Comparison of ENCODE assay signal across 8 cellular contexts in the genomic region with DNA sequence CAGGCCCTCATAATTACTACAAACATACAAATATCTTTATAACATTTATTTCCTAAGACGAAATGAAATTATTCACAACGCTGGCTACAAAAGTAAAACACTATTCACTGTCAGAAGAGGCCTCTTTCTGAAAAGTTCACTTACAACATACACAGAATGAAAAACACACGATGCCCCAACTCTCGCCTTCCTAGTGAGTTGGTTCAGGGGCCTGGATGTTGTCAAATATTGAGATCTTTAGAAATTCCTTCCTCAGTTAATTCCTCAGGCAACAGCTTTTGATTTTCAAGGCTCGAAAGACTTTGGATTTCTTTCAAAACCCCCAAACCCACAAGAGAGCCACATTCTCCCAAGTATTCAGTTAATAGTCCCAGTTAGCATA. TPM values are rescaled to one million over a fixed set of nuclear protein-coding genes. Genes with fewer than 3 reads are reported as not detected.
A peak's percentile ranks its signal among the peaks of the same experiment; 100 is the strongest.
DNase-seq lines count a peak whose midpoint lies in the region; ATAC-seq and TF ChIP-seq lines count a peak whose summit lies in the region.

No MANE protein-coding gene starts in this region.

- intact Hi-C loops in left cardiac atrium (cut with DNase I), result loop anchor here in 1 of 2 donors (5.0 kb wide), 1 partner anchor 51 kb away; no protein-coding TSS in a partner anchor
- intact Hi-C loops in breast epithelium (cut with DNase I; ENCODE audit: low total_unique reads), result no loop called here
- intact Hi-C loops in uterus (cut with DNase I; ENCODE audit: low total_unique reads), result no loop called here

- 50 to 68% methylated on average over 2 to 4 of the region's 5 CpGs for WGBS in mesodermal cell (ENCODE audit: insufficient coverage in 2 of 2), 2 experiments

- H3K4me3 ChIP-seq in cardiac muscle cell (no peak overlapping the region), breast epithelium (peak overlapping the region; percentile 41 to 63 (median 48)), mesodermal cell (ENCODE audit: extremely low read depth, insufficient read depth, low read length, poor library complexity, severe bottlenecking) (peak overlapping the region; percentile 50), uterus (peak overlapping the region; percentile 30 to 43)

- no peak for ATAC-seq in left cardiac atrium
- no peak for ATAC-seq in GM18511 (IDR thresholded peaks at IDR 0.05; ENCODE audit: unreplicated experiment)

- no peaks in the 10 kb centered on the region for H3K9me3 ChIP-seq in cardiac muscle cell (ENCODE audit: low read depth)
- H3K9me3 ChIP-seq in breast epithelium, result no peaks in the 10 kb centered on the region
- peaks cover 5% of the 10 kb centered on the region for H3K9me3 ChIP-seq in mesodermal cell (ENCODE audit: control insufficient read depth, low read length)
- no peaks in the 10 kb centered on the region for H3K9me3 ChIP-seq in uterus

- H3K27me3 ChIP-seq in cardiac muscle cell, result no peaks in the 10 kb centered on the region
- H3K27me3 ChIP-seq in breast epithelium, result no peaks in the 10 kb centered on the region
- H3K27me3 ChIP-seq in uterus, result no peaks in the 10 kb centered on the region

- TF ChIP-seq POLR2A in breast epithelium (IDR thresholded peaks at IDR 0.05) (no peak), uterus (IDR thresholded peaks at IDR 0.05) (no peak)

- H3K36me3 ChIP-seq in cardiac muscle cell (no peaks in the 10 kb centered on the region), breast epithelium (no peaks in the 10 kb centered on the region), mesodermal cell (ENCODE audit: control insufficient read depth, insufficient read depth, low read length) (peaks cover 27% of the 10 kb centered on the region), uterus (no peaks in the 10 kb centered on the region)

- TF ChIP-seq CTCF in cardiac muscle cell (IDR thresholded peaks at IDR 0.05; ENCODE audit: low read depth, low read length), result no peak
- no peak for TF ChIP-seq CTCF in breast epithelium (IDR thresholded peaks at IDR 0.05)
- no peak for TF ChIP-seq CTCF in uterus (IDR thresholded peaks at IDR 0.05)

- H3K27ac ChIP-seq in cardiac muscle cell (peak overlapping the region; percentile 95), breast epithelium (peak overlapping the region; percentile 87 to 91), mesodermal cell (ENCODE audit: low read depth, low read length, severe bottlenecking) (peak overlapping the region; percentile 98), uterus (peak overlapping the region; percentile 87 to 88)

- H3K4me1 ChIP-seq in cardiac muscle cell (ENCODE audit: low read depth), result peaks cover 33% of the 10 kb centered on the region
- H3K4me1 ChIP-seq in breast epithelium, result peaks cover 0 to 5% of the 10 kb centered on the region in 2 donors
- H3K4me1 ChIP-seq in mesodermal cell (ENCODE audit: control insufficient read depth, insufficient read depth, low read length, poor library complexity, severe bottlenecking), result peaks cover 47% of the 10 kb centered on the region
- peaks cover 0 to 6% of the 10 kb centered on the region in 2 donors for H3K4me1 ChIP-seq in uterus

- peak in 1 of 2 donors; percentile 56 for DNase-seq in cardiac muscle cell (ENCODE audit: low read depth in 1 of 2, low spot score in 1 of 2)
- no peak for DNase-seq in left cardiac atrium
- no peak for DNase-seq in breast epithelium (ENCODE audit: low spot score in 2 of 2)
- DNase-seq in uterus, result no peak
- DNase-seq in mucosa of gallbladder (ENCODE audit: low spot score), result no peak
- DNase-seq in occipital lobe (lab: John Stamatoyannopoulos, UW), result no peak

RNA-seq across cellular contexts. Expression of a gene that starts 14.2 kb away (rescaled TPM):
- total RNA-seq in cardiac muscle cell (0.42 and 2.3 TPM in 2 replicates), left cardiac atrium (1 to 10 TPM; 4.8 to 7.5 TPM), breast epithelium (1 to 10 TPM; 1.6 to 6.7 (median 2.2) TPM), uterus (1 to 10 TPM in 2 of 4 donors, under 1 TPM in 1, not detected in 1; 0.98 to 2.1 (median 1.0) TPM), mucosa of gallbladder (0.69 TPM), occipital lobe (0.16 TPM)
- polyA plus RNA-seq in cardiac muscle cell, result 0.29 and 0.37 TPM in 2 replicates
- polyA plus RNA-seq in mesodermal cell (2013, experiment 1 of 2), result 1.2 TPM
- 1.4 TPM for polyA plus RNA-seq in mesodermal cell (2013, experiment 2 of 2)
